ENCODE assay signal across 12 cellular contexts in the genomic region with DNA sequence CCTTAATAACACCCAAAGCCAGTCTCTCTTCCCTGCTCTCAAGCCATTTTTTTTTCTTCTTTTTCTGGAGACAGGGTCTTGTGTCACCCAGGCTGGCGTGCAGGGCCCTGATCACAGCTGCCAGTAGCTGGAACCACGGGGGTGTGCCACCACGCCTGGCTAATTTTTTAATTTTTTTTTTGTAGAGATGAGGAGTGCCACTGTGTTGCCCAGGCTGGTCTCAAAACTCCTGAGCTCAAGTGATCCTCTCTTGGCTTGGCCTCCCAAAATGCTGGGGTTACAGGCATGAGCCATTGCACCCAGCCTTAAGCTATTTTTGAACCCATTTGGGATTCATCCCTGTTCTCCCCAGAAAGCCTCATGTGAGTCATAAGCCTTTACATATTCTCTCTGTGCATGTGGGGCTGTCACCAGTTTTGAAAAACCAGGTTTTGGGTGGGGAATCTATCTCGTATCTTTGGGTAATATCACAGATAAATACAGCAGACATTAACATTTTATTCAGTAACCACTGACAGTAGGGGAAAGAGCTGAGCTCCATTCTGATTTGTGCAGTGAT. TPM values are rescaled to one million over a fixed set of nuclear protein-coding genes. Genes with fewer than 3 reads are reported as not detected.
DNase-seq lines count a peak whose midpoint lies in the region; ATAC-seq, FAIRE-seq and TF ChIP-seq lines count a peak whose summit lies in the region.
"Had no signal": no experiment of that assay in that cellular context is flagged by ENCODE, and none has a peak within 500 bp of the region (broad histone marks: within the 10 kb centered on the region; RNA-seq: fewer than 3 reads in every experiment).

No MANE protein-coding gene starts in this region.

- H3K27me3 ChIP-seq in bronchial epithelial cell (ENCODE audit: control insufficient read depth, insufficient read depth, low read length) = no peaks in the 10 kb centered on the region

- H3K4me3 ChIP-seq in GM12864 (ENCODE audit: low read depth, low read length) (peak overlapping the region; percentile 19; the same call in 1 of the 2 replicates), bronchial epithelial cell (ENCODE audit: low read depth, low read length) (no peak overlapping the region)
- H3K4me3 ChIP-seq in Jurkat, Clone E6-1 (ENCODE audit: low read length) = peak overlapping the region; percentile 15

- DNase-seq in GM12864 (ENCODE audit: low read depth) = no peak
- DNase-seq in Jurkat, Clone E6-1 (ENCODE audit: low read depth, low spot score) = no peak
- DNase-seq in bronchial epithelial cell (ENCODE audit: low read depth) = peak; percentile 39
- DNase-seq in posterior vena cava (ENCODE audit: low spot score) = peak; percentile 36
- no peak for DNase-seq in left ventricle myocardium superior
- no peak for DNase-seq in NCI-H2081 treated with DMSO at 0.1 percent for 48 hours (lab: John Stamatoyannopoulos, UW)
- DNase-seq: EL; NCI-H2029 treated with DMSO at 0.1 percent for 48 hours; stimulated activated CD4-positive, alpha-beta T cell treated with anti-CD3 and anti-CD28 coated beads, Interleukin-12 subunit alpha, Interleukin-12 subunit beta, amount 100 ng/mL, for 4 hours had no signal

- ATAC-seq in left ventricle myocardium superior = no peak
- no peak for ATAC-seq in GM19328 (IDR thresholded peaks at IDR 0.05; ENCODE audit: unreplicated experiment)
- no peak for ATAC-seq in HG02610 (IDR thresholded peaks at IDR 0.05; ENCODE audit: unreplicated experiment)
- ATAC-seq: HepG2 had no signal

- H3K36me3 ChIP-seq in bronchial epithelial cell (ENCODE audit: control insufficient read depth, insufficient read depth, low read length) = no peaks in the 10 kb centered on the region

- TF ChIP-seq CTCF in GM12864 (IDR thresholded peaks at IDR 0.05; ENCODE audit: low read depth, low read length, missing control alignments) = no peak
- no peak for TF ChIP-seq CTCF in bronchial epithelial cell (IDR thresholded peaks at IDR 0.05; ENCODE audit: insufficient read depth, low read length, severe bottlenecking)

- intact Hi-C loops in posterior vena cava (cut with DNase I) (loop anchor here in 1 of 2 donors (5.0 kb wide), 1 partner anchor 45 kb away; the partner anchor contains the start of gene HNRNPF), left ventricle myocardium superior (cut with micrococcal nuclease) (no loop called here)

- no peak for FAIRE-seq in bronchial epithelial cell (lab: Jason Lieb, UNC)
- FAIRE-seq: HepG2 had no signal

RNA-seq across cellular contexts. Expression of gene ZNF487, which starts 15.5 kb away (rescaled TPM):
- polyA plus RNA-seq in Jurkat, Clone E6-1 (2012; ENCODE audit: insufficient read depth, insufficient read length) = 3.0 TPM
- total RNA-seq in bronchial epithelial cell (2.1 and 3.2 TPM in 2 replicates), posterior vena cava (1 to 10 TPM; 4.8 to 6.5 TPM), left ventricle myocardium superior (1.9 TPM)

RNA-seq across cellular contexts. Expression of gene HNRNPF, which starts 43.4 kb away (rescaled TPM):
- polyA plus RNA-seq in Jurkat, Clone E6-1 (2012; ENCODE audit: insufficient read depth, insufficient read length) = 315 TPM
- total RNA-seq in bronchial epithelial cell (307 and 351 TPM in 2 replicates), posterior vena cava (100 to 1,000 TPM; 109 to 112 TPM), left ventricle myocardium superior (77.3 TPM)

Comparison
In these comparisons a context has a peak if more than half of its experiments do, and no peak if none do; other contexts are left out.
1. DNase-seq: peak in bronchial epithelial cell (single experiment) and posterior vena cava (single experiment); none in GM12864 (single experiment), Jurkat, Clone E6-1 (single experiment), left ventricle myocardium superior (single experiment) and NCI-H2081 treated with DMSO at 0.1 percent for 48 hours (single experiment).